1 cellular context compared by ENCODE assay signal in the genomic region with DNA sequence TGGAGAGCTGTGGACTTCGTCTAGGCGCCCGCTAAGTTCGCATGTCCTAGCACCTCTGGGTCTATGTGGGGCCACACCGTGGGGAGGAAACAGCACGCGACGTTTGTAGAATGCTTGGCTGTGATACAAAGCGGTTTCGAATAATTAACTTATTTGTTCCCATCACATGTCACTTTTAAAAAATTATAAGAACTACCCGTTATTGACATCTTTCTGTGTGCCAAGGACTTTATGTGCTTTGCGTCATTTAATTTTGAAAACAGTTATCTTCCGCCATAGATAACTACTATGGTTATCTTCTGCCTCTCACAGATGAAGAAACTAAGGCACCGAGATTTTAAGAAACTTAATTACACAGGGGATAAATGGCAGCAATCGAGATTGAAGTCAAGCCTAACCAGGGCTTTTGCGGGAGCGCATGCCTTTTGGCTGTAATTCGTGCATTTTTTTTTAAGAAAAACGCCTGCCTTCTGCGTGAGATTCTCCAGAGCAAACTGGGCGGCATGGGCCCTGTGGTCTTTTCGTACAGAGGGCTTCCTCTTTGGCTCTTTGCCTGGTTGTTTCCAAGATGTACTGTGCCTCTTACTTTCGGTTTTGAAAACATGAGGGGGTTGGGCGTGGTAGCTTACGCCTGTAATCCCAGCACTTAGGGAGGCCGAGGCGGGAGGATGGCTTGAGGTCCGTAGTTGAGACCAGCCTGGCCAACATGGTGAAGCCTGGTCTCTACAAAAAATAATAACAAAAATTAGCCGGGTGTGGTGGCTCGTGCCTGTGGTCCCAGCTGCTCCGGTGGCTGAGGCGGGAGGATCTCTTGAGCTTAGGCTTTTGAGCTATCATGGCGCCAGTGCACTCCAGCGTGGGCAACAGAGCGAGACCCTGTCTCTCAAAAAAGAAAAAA.
TF ChIP-seq lines count a peak whose summit lies in the region.

No MANE protein-coding gene starts in this region.

TF ChIP-seq in K562, 482 proteins besides CTCF, POLR2A, EP300 and RAD21 (continued from another document and continues in another):
- TF ChIP-seq, protein P1, sequence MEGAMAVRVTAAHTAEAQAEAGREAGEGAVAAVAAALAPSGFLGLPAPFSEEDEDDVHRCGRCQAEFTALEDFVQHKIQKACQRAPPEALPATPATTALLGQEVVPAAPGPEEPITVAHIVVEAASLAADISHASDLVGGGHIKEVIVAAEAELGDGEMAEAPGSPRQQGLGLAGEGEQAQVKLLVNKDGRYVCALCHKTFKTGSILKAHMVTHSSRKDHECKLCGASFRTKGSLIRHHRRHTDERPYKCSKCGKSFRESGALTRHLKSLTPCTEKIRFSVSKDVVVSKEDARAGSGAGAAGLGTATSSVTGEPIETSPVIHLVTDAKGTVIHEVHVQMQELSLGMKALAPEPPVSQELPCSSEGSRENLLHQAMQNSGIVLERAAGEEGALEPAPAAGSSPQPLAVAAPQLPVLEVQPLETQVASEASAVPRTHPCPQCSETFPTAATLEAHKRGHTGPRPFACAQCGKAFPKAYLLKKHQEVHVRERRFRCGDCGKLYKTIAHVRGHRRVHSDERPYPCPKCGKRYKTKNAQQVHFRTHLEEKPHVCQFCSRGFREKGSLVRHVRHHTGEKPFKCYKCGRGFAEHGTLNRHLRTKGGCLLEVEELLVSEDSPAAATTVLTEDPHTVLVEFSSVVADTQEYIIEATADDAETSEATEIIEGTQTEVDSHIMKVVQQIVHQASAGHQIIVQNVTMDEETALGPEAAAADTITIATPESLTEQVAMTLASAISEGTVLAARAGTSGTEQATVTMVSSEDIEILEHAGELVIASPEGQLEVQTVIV (CRISPR knock-in tag; IDR thresholded peaks at IDR 0.05; ENCODE audit: borderline replicate concordance) = no peak
- no peak for TF ChIP-seq ZKSCAN8 (CRISPR knock-in tag; IDR thresholded peaks at IDR 0.05)
- TF ChIP-seq, protein P2, sequence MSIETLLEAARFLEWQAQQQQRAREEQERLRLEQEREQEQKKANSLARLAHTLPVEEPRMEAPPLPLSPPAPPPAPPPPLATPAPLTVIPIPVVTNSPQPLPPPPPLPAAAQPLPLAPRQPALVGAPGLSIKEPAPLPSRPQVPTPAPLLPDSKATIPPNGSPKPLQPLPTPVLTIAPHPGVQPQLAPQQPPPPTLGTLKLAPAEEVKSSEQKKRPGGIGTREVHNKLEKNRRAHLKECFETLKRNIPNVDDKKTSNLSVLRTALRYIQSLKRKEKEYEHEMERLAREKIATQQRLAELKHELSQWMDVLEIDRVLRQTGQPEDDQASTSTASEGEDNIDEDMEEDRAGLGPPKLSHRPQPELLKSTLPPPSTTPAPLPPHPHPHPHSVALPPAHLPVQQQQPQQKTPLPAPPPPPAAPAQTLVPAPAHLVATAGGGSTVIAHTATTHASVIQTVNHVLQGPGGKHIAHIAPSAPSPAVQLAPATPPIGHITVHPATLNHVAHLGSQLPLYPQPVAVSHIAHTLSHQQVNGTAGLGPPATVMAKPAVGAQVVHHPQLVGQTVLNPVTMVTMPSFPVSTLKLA (conservative IDR thresholded peaks at IDR 0.05) = peak; percentile 33 to 70; a peak in 1 of 4 replicates
- TF ChIP-seq JUN (IDR thresholded peaks at IDR 0.05; ENCODE audit: borderline replicate concordance, low read depth, low read length) = 0 out of 2 replicates have a peak, but pooled peaks have one; percentile 6
- no peak for TF ChIP-seq JUN (CRISPR knock-in tag; IDR thresholded peaks at IDR 0.05; ENCODE audit: borderline replicate concordance)
- TF ChIP-seq ZNF57 (CRISPR knock-in tag; IDR thresholded peaks at IDR 0.05) = no peak
- no peak for TF ChIP-seq ZNF77 (CRISPR knock-in tag; IDR thresholded peaks at IDR 0.05)
- TF ChIP-seq, protein P3, sequence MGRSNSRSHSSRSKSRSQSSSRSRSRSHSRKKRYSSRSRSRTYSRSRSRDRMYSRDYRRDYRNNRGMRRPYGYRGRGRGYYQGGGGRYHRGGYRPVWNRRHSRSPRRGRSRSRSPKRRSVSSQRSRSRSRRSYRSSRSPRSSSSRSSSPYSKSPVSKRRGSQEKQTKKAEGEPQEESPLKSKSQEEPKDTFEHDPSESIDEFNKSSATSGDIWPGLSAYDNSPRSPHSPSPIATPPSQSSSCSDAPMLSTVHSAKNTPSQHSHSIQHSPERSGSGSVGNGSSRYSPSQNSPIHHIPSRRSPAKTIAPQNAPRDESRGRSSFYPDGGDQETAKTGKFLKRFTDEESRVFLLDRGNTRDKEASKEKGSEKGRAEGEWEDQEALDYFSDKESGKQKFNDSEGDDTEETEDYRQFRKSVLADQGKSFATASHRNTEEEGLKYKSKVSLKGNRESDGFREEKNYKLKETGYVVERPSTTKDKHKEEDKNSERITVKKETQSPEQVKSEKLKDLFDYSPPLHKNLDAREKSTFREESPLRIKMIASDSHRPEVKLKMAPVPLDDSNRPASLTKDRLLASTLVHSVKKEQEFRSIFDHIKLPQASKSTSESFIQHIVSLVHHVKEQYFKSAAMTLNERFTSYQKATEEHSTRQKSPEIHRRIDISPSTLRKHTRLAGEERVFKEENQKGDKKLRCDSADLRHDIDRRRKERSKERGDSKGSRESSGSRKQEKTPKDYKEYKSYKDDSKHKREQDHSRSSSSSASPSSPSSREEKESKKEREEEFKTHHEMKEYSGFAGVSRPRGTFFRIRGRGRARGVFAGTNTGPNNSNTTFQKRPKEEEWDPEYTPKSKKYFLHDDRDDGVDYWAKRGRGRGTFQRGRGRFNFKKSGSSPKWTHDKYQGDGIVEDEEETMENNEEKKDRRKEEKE (IDR thresholded peaks at IDR 0.05; ENCODE audit: borderline replicate concordance in 1 of 2, control insufficient read depth in 1 of 2, low read depth in 2 of 2, low read length in 1 of 2) = no peak
- no peak for TF ChIP-seq FOS (IDR thresholded peaks at IDR 0.05; ENCODE audit: extremely low read depth, insufficient read length)
- TF ChIP-seq, protein P4, sequence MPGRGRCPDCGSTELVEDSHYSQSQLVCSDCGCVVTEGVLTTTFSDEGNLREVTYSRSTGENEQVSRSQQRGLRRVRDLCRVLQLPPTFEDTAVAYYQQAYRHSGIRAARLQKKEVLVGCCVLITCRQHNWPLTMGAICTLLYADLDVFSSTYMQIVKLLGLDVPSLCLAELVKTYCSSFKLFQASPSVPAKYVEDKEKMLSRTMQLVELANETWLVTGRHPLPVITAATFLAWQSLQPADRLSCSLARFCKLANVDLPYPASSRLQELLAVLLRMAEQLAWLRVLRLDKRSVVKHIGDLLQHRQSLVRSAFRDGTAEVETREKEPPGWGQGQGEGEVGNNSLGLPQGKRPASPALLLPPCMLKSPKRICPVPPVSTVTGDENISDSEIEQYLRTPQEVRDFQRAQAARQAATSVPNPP (IDR thresholded peaks at IDR 0.05; ENCODE audit: borderline replicate concordance, insufficient read depth, insufficient read length) = no peak
- TF ChIP-seq XRCC5 (IDR thresholded peaks at IDR 0.05; ENCODE audit: low read depth, low read length) = no peak
- TF ChIP-seq, protein P5, sequence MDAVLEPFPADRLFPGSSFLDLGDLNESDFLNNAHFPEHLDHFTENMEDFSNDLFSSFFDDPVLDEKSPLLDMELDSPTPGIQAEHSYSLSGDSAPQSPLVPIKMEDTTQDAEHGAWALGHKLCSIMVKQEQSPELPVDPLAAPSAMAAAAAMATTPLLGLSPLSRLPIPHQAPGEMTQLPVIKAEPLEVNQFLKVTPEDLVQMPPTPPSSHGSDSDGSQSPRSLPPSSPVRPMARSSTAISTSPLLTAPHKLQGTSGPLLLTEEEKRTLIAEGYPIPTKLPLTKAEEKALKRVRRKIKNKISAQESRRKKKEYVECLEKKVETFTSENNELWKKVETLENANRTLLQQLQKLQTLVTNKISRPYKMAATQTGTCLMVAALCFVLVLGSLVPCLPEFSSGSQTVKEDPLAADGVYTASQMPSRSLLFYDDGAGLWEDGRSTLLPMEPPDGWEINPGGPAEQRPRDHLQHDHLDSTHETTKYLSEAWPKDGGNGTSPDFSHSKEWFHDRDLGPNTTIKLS (IDR thresholded peaks at IDR 0.05; ENCODE audit: borderline replicate concordance, low read depth) = no peak
- no peak for TF ChIP-seq TFAM (CRISPR knock-in tag; conservative IDR thresholded peaks at IDR 0.05)
- no peak for TF ChIP-seq RFX1 (IDR thresholded peaks at IDR 0.05)
- TF ChIP-seq ZNF717 (CRISPR knock-in tag; IDR thresholded peaks at IDR 0.05) = no peak
- TF ChIP-seq CBX3 (IDR thresholded peaks at IDR 0.05; ENCODE audit: borderline replicate concordance in 1 of 2, low read length in 2 of 2) = no peak
- no peak for TF ChIP-seq MEIS2 (IDR thresholded peaks at IDR 0.05; ENCODE audit: partially characterized antibody)
- TF ChIP-seq, protein P6, sequence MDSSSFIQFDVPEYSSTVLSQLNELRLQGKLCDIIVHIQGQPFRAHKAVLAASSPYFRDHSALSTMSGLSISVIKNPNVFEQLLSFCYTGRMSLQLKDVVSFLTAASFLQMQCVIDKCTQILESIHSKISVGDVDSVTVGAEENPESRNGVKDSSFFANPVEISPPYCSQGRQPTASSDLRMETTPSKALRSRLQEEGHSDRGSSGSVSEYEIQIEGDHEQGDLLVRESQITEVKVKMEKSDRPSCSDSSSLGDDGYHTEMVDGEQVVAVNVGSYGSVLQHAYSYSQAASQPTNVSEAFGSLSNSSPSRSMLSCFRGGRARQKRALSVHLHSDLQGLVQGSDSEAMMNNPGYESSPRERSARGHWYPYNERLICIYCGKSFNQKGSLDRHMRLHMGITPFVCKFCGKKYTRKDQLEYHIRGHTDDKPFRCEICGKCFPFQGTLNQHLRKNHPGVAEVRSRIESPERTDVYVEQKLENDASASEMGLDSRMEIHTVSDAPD (CRISPR knock-in tag; IDR thresholded peaks at IDR 0.05) = no peak
- TF ChIP-seq ZC3H11A (IDR thresholded peaks at IDR 0.05; ENCODE audit: low read depth, low read length) = no peak
- TF ChIP-seq PML (IDR thresholded peaks at IDR 0.05; ENCODE audit: low read length) = 0 out of 2 replicates have a peak, but pooled peaks have one; percentile 17
- no peak for TF ChIP-seq RBM17 (IDR thresholded peaks at IDR 0.05; ENCODE audit: borderline replicate concordance, low read depth, low read length)
- TF ChIP-seq GABPB1 (CRISPR knock-in tag; IDR thresholded peaks at IDR 0.05) = no peak
- TF ChIP-seq NR3C1 (CRISPR knock-in tag; IDR thresholded peaks at IDR 0.05) = no peak
- TF ChIP-seq, protein P7, sequence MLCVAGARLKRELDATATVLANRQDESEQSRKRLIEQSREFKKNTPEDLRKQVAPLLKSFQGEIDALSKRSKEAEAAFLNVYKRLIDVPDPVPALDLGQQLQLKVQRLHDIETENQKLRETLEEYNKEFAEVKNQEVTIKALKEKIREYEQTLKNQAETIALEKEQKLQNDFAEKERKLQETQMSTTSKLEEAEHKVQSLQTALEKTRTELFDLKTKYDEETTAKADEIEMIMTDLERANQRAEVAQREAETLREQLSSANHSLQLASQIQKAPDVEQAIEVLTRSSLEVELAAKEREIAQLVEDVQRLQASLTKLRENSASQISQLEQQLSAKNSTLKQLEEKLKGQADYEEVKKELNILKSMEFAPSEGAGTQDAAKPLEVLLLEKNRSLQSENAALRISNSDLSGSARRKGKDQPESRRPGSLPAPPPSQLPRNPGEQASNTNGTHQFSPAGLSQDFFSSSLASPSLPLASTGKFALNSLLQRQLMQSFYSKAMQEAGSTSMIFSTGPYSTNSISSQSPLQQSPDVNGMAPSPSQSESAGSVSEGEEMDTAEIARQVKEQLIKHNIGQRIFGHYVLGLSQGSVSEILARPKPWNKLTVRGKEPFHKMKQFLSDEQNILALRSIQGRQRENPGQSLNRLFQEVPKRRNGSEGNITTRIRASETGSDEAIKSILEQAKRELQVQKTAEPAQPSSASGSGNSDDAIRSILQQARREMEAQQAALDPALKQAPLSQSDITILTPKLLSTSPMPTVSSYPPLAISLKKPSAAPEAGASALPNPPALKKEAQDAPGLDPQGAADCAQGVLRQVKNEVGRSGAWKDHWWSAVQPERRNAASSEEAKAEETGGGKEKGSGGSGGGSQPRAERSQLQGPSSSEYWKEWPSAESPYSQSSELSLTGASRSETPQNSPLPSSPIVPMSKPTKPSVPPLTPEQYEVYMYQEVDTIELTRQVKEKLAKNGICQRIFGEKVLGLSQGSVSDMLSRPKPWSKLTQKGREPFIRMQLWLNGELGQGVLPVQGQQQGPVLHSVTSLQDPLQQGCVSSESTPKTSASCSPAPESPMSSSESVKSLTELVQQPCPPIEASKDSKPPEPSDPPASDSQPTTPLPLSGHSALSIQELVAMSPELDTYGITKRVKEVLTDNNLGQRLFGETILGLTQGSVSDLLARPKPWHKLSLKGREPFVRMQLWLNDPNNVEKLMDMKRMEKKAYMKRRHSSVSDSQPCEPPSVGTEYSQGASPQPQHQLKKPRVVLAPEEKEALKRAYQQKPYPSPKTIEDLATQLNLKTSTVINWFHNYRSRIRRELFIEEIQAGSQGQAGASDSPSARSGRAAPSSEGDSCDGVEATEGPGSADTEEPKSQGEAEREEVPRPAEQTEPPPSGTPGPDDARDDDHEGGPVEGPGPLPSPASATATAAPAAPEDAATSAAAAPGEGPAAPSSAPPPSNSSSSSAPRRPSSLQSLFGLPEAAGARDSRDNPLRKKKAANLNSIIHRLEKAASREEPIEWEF (CRISPR knock-in tag; IDR thresholded peaks at IDR 0.05) = 0 out of 2 replicates have a peak, but pooled peaks have one; percentile 37
- no peak for TF ChIP-seq ZNF41 (CRISPR knock-in tag; conservative IDR thresholded peaks at IDR 0.05)
